Comparison of ENCODE assay signal across 1 cellular context in the genomic region with DNA sequence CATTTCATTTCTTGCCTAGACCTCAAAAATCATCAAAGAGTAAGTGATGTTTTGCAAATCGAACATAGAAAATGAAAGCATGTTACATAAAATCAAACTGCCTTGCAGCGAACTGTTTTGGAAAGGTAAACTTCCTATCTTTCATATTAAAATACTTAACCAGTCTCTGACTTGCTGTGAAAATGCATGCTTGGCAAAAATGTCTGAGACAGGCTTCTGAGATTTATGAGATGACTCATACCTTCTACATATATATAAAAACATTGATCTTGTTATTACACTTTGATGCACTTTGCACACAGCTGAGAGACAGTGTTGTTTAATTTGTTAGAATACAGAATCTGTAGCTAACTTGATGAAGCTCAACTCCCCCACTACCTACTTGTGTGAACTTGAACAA.
TF ChIP-seq lines count a peak whose summit lies in the region.

No MANE protein-coding gene starts in this region.

TF ChIP-seq in SK-N-SH treated with all-trans-retinoic acid at 6 μM for 48 hours, 23 proteins besides CTCF, POLR2A, EP300 and RAD21 (continued from another document):
- TF ChIP-seq CREB5 (CRISPR knock-in tag; IDR thresholded peaks at IDR 0.05; ENCODE audit: low read depth) (no peak), ZC3H10 (CRISPR knock-in tag; IDR thresholded peaks at IDR 0.05) (no peak), BACH2 (CRISPR knock-in tag; IDR thresholded peaks at IDR 0.05; ENCODE audit: borderline replicate concordance) (no peak)
